In genomic region chr10:43698156-43698555, GRCh38 we compare ENCODE assay signal across 12 cellular contexts.
"Had no signal": no experiment of that assay in that cellular context is flagged by ENCODE, and none has a peak within 500 bp of the region (broad histone marks: within the 10 kb centered on the region; RNA-seq: fewer than 3 reads in every experiment).

No MANE protein-coding gene starts in this region.

- DNase-seq: activated B cell treated with CpG ODN at 0.5 μM for 24 hours; activated CD4-positive, alpha-beta T cell treated with anti-CD3 and anti-CD28 coated beads, Interleukin-2, amount 10 ng/mL, durations not matched to agents 7 days and 5 days; activated CD8-positive, alpha-beta memory T cell treated with anti-CD3 and anti-CD28 coated beads, Interleukin-2, amount 10 ng/mL, durations not matched to agents 7 days and 5 days; activated effector memory CD4-positive, alpha-beta T cell treated with Interleukin-2 at 50 U/mL for 16 hours; activated T-cell treated with anti-CD3 and anti-CD28 coated beads, Interleukin-2, amount 50 U/mL, for 24 hours; central memory CD4-positive, alpha-beta T cell; midbrain; naive thymus-derived CD8-positive, alpha-beta T cell; T1000; tibial artery had no signal

- H3K9me3 ChIP-seq: tibial artery had no signal

- H3K4me3 ChIP-seq: smooth muscle cell, tibial artery had no signal

- H3K27ac ChIP-seq: tibial artery had no signal

- H3K4me2 ChIP-seq: smooth muscle cell had no signal

- H3K36me3 ChIP-seq: tibial artery had no signal

- ATAC-seq: activated CD8-positive, alpha-beta memory T cell treated with anti-CD3 and anti-CD28 coated beads, Interleukin-2, amount 10 ng/mL, durations not matched to agents 7 days and 5 days; naive thymus-derived CD8-positive, alpha-beta T cell; stimulated activated effector memory CD8-positive, alpha-beta T cell treated with anti-CD3 and anti-CD28 coated beads, Interleukin-12 subunit alpha, Interleukin-12 subunit beta, amount 100 ng/mL, for 72 hours had no signal

- H3K4me1 ChIP-seq: tibial artery had no signal
